9 cellular contexts compared by ENCODE assay signal in genomic region chr17:38742431-38743308, GRCh38. TPM values are rescaled to one million over a fixed set of nuclear protein-coding genes. Genes with fewer than 3 reads are reported as not detected.
DNase-seq lines count a peak whose midpoint lies in the region; ATAC-seq and TF ChIP-seq lines count a peak whose summit lies in the region.
"Had no signal": no experiment of that assay in that cellular context is flagged by ENCODE, and none has a peak within 500 bp of the region (broad histone marks: within the 10 kb centered on the region; RNA-seq: fewer than 3 reads in every experiment).

No MANE protein-coding gene starts in this region.

- peaks cover 0 to 25% (median 23%) of the 10 kb centered on the region in 9 donors for H3K36me3 ChIP-seq in heart left ventricle
- peaks cover 6 to 9% of the 10 kb centered on the region in 2 donors for H3K36me3 ChIP-seq in stomach smooth muscle (ENCODE audit: control insufficient read depth in 2 of 2, insufficient read depth in 2 of 2, low read length in 2 of 2)

- H3K4me3 Mint-ChIP-seq in activated naive CD8-positive, alpha-beta T cell treated with anti-CD3 and anti-CD28 coated beads, Interleukin-2, amount 10 ng/mL, durations not matched to agents 7 days and 5 days: no peak overlapping the region
- H3K4me3 Mint-ChIP-seq in activated naive CD8-positive, alpha-beta T cell treated with anti-CD3 and anti-CD28 coated beads, Interleukin-2, amount 50 U/mL, for 24 hours: no peak overlapping the region
- H3K4me3 Mint-ChIP-seq in WTC11 (no peak overlapping the region), nephron progenitor cell (no peak overlapping the region)
- H3K4me3 Mint-ChIP-seq: T-cell had no signal

- no peaks in the 10 kb centered on the region for H3K36me3 Mint-ChIP-seq in activated naive CD8-positive, alpha-beta T cell treated with anti-CD3 and anti-CD28 coated beads, Interleukin-2, amount 10 ng/mL, durations not matched to agents 7 days and 5 days
- H3K36me3 Mint-ChIP-seq in activated naive CD8-positive, alpha-beta T cell treated with anti-CD3 and anti-CD28 coated beads, Interleukin-2, amount 50 U/mL, for 24 hours (ENCODE audit: low read depth): no peaks in the 10 kb centered on the region
- H3K36me3 Mint-ChIP-seq in WTC11: peaks cover 27% of the 10 kb centered on the region
- peaks cover 33% of the 10 kb centered on the region for H3K36me3 Mint-ChIP-seq in nephron progenitor cell (ENCODE audit: low read depth)
- H3K36me3 Mint-ChIP-seq: T-cell had no signal

- H3K27ac ChIP-seq in heart left ventricle (peak overlapping the region; percentile 55 to 90 (median 74)), stomach smooth muscle (ENCODE audit: low read length) (peak overlapping the region; percentile 85)

- WGBS in heart left ventricle, 4 donors: 35 to 49% (median 37%) methylated on average over 21 to 22 of the region's 22 CpGs

- peak overlapping the region; percentile 46 for H3K27ac Mint-ChIP-seq in activated naive CD8-positive, alpha-beta T cell treated with anti-CD3 and anti-CD28 coated beads, Interleukin-2, amount 10 ng/mL, durations not matched to agents 7 days and 5 days
- no peak overlapping the region for H3K27ac Mint-ChIP-seq in activated naive CD8-positive, alpha-beta T cell treated with anti-CD3 and anti-CD28 coated beads, Interleukin-2, amount 50 U/mL, for 24 hours
- H3K27ac Mint-ChIP-seq in WTC11 (peak overlapping the region; percentile 30; the same call in 1 of the 2 replicates), nephron progenitor cell (no peak overlapping the region)
- H3K27ac Mint-ChIP-seq: T-cell had no signal

- TF ChIP-seq POLR2A in heart left ventricle (IDR thresholded peaks at IDR 0.05): no peak

- H3K4me1 ChIP-seq in heart left ventricle: peaks cover 5 to 67% (median 49%) of the 10 kb centered on the region in 12 donors
- peaks cover 47% of the 10 kb centered on the region for H3K4me1 ChIP-seq in stomach smooth muscle (ENCODE audit: control insufficient read depth, insufficient read depth, low read length)

- H3K4me1 Mint-ChIP-seq in activated naive CD8-positive, alpha-beta T cell treated with anti-CD3 and anti-CD28 coated beads, Interleukin-2, amount 10 ng/mL, durations not matched to agents 7 days and 5 days: peaks cover 15% of the 10 kb centered on the region
- H3K4me1 Mint-ChIP-seq in activated naive CD8-positive, alpha-beta T cell treated with anti-CD3 and anti-CD28 coated beads, Interleukin-2, amount 50 U/mL, for 24 hours: peaks cover 9% of the 10 kb centered on the region
- peaks cover 54% of the 10 kb centered on the region for H3K4me1 Mint-ChIP-seq in WTC11
- H3K4me1 Mint-ChIP-seq in nephron progenitor cell: peaks cover 65% of the 10 kb centered on the region

- intact Hi-C loops in heart left ventricle (cut with DNase I): loop anchor here in 1 of 10 donors (5.0 kb wide), 1 partner anchor 40 kb away; no protein-coding TSS in a partner anchor

- ATAC-seq in activated naive CD8-positive, alpha-beta T cell treated with anti-CD3 and anti-CD28 coated beads, Interleukin-2, amount 10 ng/mL, durations not matched to agents 7 days and 5 days (ENCODE audit: low read depth): peak; percentile 69
- ATAC-seq in activated naive CD8-positive, alpha-beta T cell treated with anti-CD3 and anti-CD28 coated beads, Interleukin-2, amount 50 U/mL, for 24 hours: no peak
- ATAC-seq in WTC11: no peak
- ATAC-seq in heart left ventricle: peak; percentile 40 to 74 (median 60)
- ATAC-seq in HG03521 (IDR thresholded peaks at IDR 0.05; ENCODE audit: unreplicated experiment): no peak

- peak overlapping the region in 3 of 12 donors; percentile 3 to 18 (median 14) for H3K4me3 ChIP-seq in heart left ventricle
- H3K4me3 ChIP-seq in stomach smooth muscle (ENCODE audit: low read length in 2 of 2): peak overlapping the region; percentile 22 to 52

- peak overlapping the region; percentile 36 to 48 for H3K9ac ChIP-seq in stomach smooth muscle (ENCODE audit: low read length in 2 of 2)

- H3K27me3 ChIP-seq in heart left ventricle (peaks cover 0 to 5% (median 0%) of the 10 kb centered on the region in 9 donors), stomach smooth muscle (ENCODE audit: control insufficient read depth in 1 of 2, insufficient read depth in 2 of 2, low read length in 2 of 2) (no peaks in the 10 kb centered on the region)

- POLR2A ChIA-PET in activated naive CD8-positive, alpha-beta T cell treated with anti-CD3 and anti-CD28 coated beads, Interleukin-2, amount 10 ng/mL, durations not matched to agents 7 days and 5 days (lab: Charles Lee): interaction anchor here (0.7 to 1.2 kb wide), 4 partner anchors 10 to 464 kb away, joined by 3 to 4 read pairs (median 3); partner anchors contain the start of gene PSMB3
- POLR2A ChIA-PET in WTC11 (lab: Charles Lee): no interaction called here

- peaks cover 19% of the 10 kb centered on the region for H3K27me3 Mint-ChIP-seq in activated naive CD8-positive, alpha-beta T cell treated with anti-CD3 and anti-CD28 coated beads, Interleukin-2, amount 10 ng/mL, durations not matched to agents 7 days and 5 days
- H3K27me3 Mint-ChIP-seq in activated naive CD8-positive, alpha-beta T cell treated with anti-CD3 and anti-CD28 coated beads, Interleukin-2, amount 50 U/mL, for 24 hours: peaks cover 40% of the 10 kb centered on the region
- H3K27me3 Mint-ChIP-seq in WTC11 (ENCODE audit: low read depth): no peaks in the 10 kb centered on the region
- H3K27me3 Mint-ChIP-seq in nephron progenitor cell (ENCODE audit: low read depth, poor library complexity): no peaks in the 10 kb centered on the region

- CTCF ChIA-PET in WTC11 (lab: Charles Lee): interaction anchor here (1.7 kb wide), 1 partner anchor 8 kb away, joined by 17 read pairs; no protein-coding TSS in a partner anchor

- no peak for DNase-seq in activated naive CD8-positive, alpha-beta T cell treated with anti-CD3 and anti-CD28 coated beads, Interleukin-2, amount 10 ng/mL, durations not matched to agents 7 days and 5 days
- DNase-seq in activated naive CD8-positive, alpha-beta T cell treated with anti-CD3 and anti-CD28 coated beads, Interleukin-2, amount 50 U/mL, for 24 hours: no peak
- DNase-seq in WTC11 (ENCODE audit: low spot score) (no peak), heart left ventricle (peak in 4 of 5 donors; percentile 52 to 80 (median 65)), nephron progenitor cell (no peak)
- no peak for DNase-seq in stimulated activated CD4-positive, alpha-beta T cell treated with anti-CD3 and anti-CD28 coated beads, Interleukin-12 subunit alpha, Interleukin-12 subunit beta, amount 100 ng/mL, for 4 hours
- DNase-seq: T-cell had no signal

- H3K9me3 ChIP-seq in heart left ventricle (no peaks in the 10 kb centered on the region), stomach smooth muscle (ENCODE audit: control insufficient read depth in 2 of 2, low read length in 2 of 2) (no peaks in the 10 kb centered on the region)

- no peaks in the 10 kb centered on the region for H3K9me3 Mint-ChIP-seq in activated naive CD8-positive, alpha-beta T cell treated with anti-CD3 and anti-CD28 coated beads, Interleukin-2, amount 10 ng/mL, durations not matched to agents 7 days and 5 days
- no peaks in the 10 kb centered on the region for H3K9me3 Mint-ChIP-seq in activated naive CD8-positive, alpha-beta T cell treated with anti-CD3 and anti-CD28 coated beads, Interleukin-2, amount 50 U/mL, for 24 hours
- H3K9me3 Mint-ChIP-seq in WTC11: no peaks in the 10 kb centered on the region
- H3K9me3 Mint-ChIP-seq in nephron progenitor cell: no peaks in the 10 kb centered on the region
- H3K9me3 Mint-ChIP-seq: T-cell had no signal

- TF ChIP-seq CTCF in WTC11 (IDR thresholded peaks at IDR 0.05) (no peak), heart left ventricle (IDR thresholded peaks at IDR 0.05) (no peak), nephron progenitor cell (IDR thresholded peaks at IDR 0.05) (no peak)

TF ChIP-seq in WTC11, 78 proteins besides CTCF, POLR2A, EP300 and RAD21 (continues in another document):
- no peak for TF ChIP-seq ZMAT4 (CRISPR knock-in tag; IDR thresholded peaks at IDR 0.05)

RNA-seq across cellular contexts. Expression of gene PCGF2, which starts 5.5 kb away (rescaled TPM):
- 1 to 10 TPM; 1.8 to 2.0 TPM for total RNA-seq in activated naive CD8-positive, alpha-beta T cell treated with anti-CD3 and anti-CD28 coated beads, Interleukin-2, amount 10 ng/mL, durations not matched to agents 7 days and 5 days
- total RNA-seq in WTC11 (2021): 102 to 111 TPM (median 104 TPM) in 3 replicates
- 10 to 100 TPM in 7 of 9 donors, 1 to 10 TPM in 2; 3.8 to 26.3 (median 21.9) TPM for total RNA-seq in heart left ventricle
- polyA plus RNA-seq in heart left ventricle: 10 to 100 TPM; 16.5 to 33.6 TPM

RNA-seq across cellular contexts. Expression of gene PSMB3, which starts 9.9 kb away (rescaled TPM):
- total RNA-seq in activated naive CD8-positive, alpha-beta T cell treated with anti-CD3 and anti-CD28 coated beads, Interleukin-2, amount 10 ng/mL, durations not matched to agents 7 days and 5 days: 100 to 1,000 TPM; 182 to 189 TPM
- total RNA-seq in WTC11 (2021) (266 to 273 TPM (median 266 TPM) in 3 replicates), heart left ventricle (100 to 1,000 TPM; 145 to 305 (median 194) TPM)
- 100 to 1,000 TPM; 298 to 304 TPM for polyA plus RNA-seq in heart left ventricle

RNA-seq across cellular contexts. Expression of gene CISD3, which starts 12.5 kb away (rescaled TPM):
- total RNA-seq in activated naive CD8-positive, alpha-beta T cell treated with anti-CD3 and anti-CD28 coated beads, Interleukin-2, amount 10 ng/mL, durations not matched to agents 7 days and 5 days: 10 to 100 TPM; 30.4 to 37.3 TPM
- total RNA-seq in WTC11 (2021) (12.1 to 15.7 TPM (median 15.6 TPM) in 3 replicates), heart left ventricle (10 to 100 TPM; 21.2 to 80.3 (median 65.4) TPM)
- 10 to 100 TPM; 61.4 to 65.1 TPM for polyA plus RNA-seq in heart left ventricle

RNA-seq across cellular contexts. Expression of gene MLLT6, which starts 37.6 kb away (rescaled TPM):
- total RNA-seq in activated naive CD8-positive, alpha-beta T cell treated with anti-CD3 and anti-CD28 coated beads, Interleukin-2, amount 10 ng/mL, durations not matched to agents 7 days and 5 days: 100 to 1,000 TPM; 333 to 343 TPM
- total RNA-seq in WTC11 (2021) (34.4 to 48.0 TPM (median 36.6 TPM) in 3 replicates), heart left ventricle (10 to 100 TPM; 43.6 to 91.3 (median 68.3) TPM)
- 10 to 100 TPM; 35.2 to 71.1 TPM for polyA plus RNA-seq in heart left ventricle

RNA-seq across cellular contexts. Expression of gene PIP4K2B, which starts 56.7 kb away (rescaled TPM):
- 10 to 100 TPM; 55.1 to 58.0 TPM for total RNA-seq in activated naive CD8-positive, alpha-beta T cell treated with anti-CD3 and anti-CD28 coated beads, Interleukin-2, amount 10 ng/mL, durations not matched to agents 7 days and 5 days
- total RNA-seq in WTC11 (2021) (54.0 to 61.9 TPM (median 57.3 TPM) in 3 replicates), heart left ventricle (10 to 100 TPM; 39.4 to 55.0 (median 48.5) TPM)
- polyA plus RNA-seq in heart left ventricle: 10 to 100 TPM; 23.3 to 38.9 TPM

Comparison
In these comparisons a context has a peak if more than half of its experiments do, and no peak if none do; other contexts are left out.
1. ATAC-seq: peak in activated naive CD8-positive, alpha-beta T cell treated with anti-CD3 and anti-CD28 coated beads, Interleukin-2, amount 10 ng/mL, durations not matched to agents 7 days and 5 days (single experiment) and heart left ventricle (4 of 4); none in activated naive CD8-positive, alpha-beta T cell treated with anti-CD3 and anti-CD28 coated beads, Interleukin-2, amount 50 U/mL, for 24 hours (single experiment), WTC11 (single experiment) and HG03521 (single experiment).
2. H3K27ac Mint-ChIP-seq: peak in activated naive CD8-positive, alpha-beta T cell treated with anti-CD3 and anti-CD28 coated beads, Interleukin-2, amount 10 ng/mL, durations not matched to agents 7 days and 5 days (single experiment) and WTC11 (single experiment); none in activated naive CD8-positive, alpha-beta T cell treated with anti-CD3 and anti-CD28 coated beads, Interleukin-2, amount 50 U/mL, for 24 hours (single experiment) and nephron progenitor cell (single experiment).
3. DNase-seq: peak in heart left ventricle (4 of 5); none in activated naive CD8-positive, alpha-beta T cell treated with anti-CD3 and anti-CD28 coated beads, Interleukin-2, amount 10 ng/mL, durations not matched to agents 7 days and 5 days (single experiment), activated naive CD8-positive, alpha-beta T cell treated with anti-CD3 and anti-CD28 coated beads, Interleukin-2, amount 50 U/mL, for 24 hours (single experiment), WTC11 (single experiment), stimulated activated CD4-positive, alpha-beta T cell treated with anti-CD3 and anti-CD28 coated beads, Interleukin-12 subunit alpha, Interleukin-12 subunit beta, amount 100 ng/mL, for 4 hours (single experiment) and nephron progenitor cell (single experiment).